ENCODE assay signal across 27 cellular contexts in the genomic region with DNA sequence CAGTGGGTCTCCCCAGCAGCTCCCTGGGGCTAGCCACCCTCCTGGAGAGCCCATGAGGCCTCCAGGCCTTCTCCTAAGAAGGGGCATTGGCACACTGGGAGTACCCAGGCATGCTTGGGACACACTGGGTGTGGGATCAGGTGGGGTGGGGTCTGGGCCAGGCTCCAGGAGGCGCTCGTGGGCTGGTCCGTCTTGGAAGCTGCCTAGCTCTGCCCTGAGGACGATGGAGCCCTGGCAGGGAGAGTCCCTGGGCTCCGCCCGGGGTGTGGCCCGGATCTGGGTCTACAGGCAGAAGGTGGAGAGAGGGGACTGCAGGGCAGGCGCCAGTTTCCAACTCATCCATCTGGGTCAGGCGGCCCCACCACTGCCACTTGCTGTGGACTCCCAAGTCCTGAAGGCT. TPM values are rescaled to one million over a fixed set of nuclear protein-coding genes. Genes with fewer than 3 reads are reported as not detected.
DNase-seq lines count a peak whose midpoint lies in the region; ATAC-seq and TF ChIP-seq lines count a peak whose summit lies in the region.
"Had no signal": no experiment of that assay in that cellular context is flagged by ENCODE, and none has a peak within 500 bp of the region (broad histone marks: within the 10 kb centered on the region; RNA-seq: fewer than 3 reads in every experiment).

No MANE protein-coding gene starts in this region.

- H3K18ac ChIP-seq in trophoblast cell (ENCODE audit: low read length), result no peak overlapping the region

- no peak overlapping the region for H2AK5ac ChIP-seq in trophoblast cell (ENCODE audit: low read length)

- no peak overlapping the region for H4K8ac ChIP-seq in trophoblast cell (ENCODE audit: low read depth, low read length)

- WGBS in endodermal cell (ENCODE audit: insufficient coverage in 1 of 2, insufficient read length in 1 of 2), 2 experiments, result 90 to 92% methylated on average over 5 to 9 of the region's 9 CpGs
- no CpG with 5 or more reads among the region's 9 CpGs for WGBS in trophoblast cell (ENCODE audit: extremely low coverage, insufficient coverage, insufficient read length)

- peaks cover 7% of the 10 kb centered on the region for H3K4me1 Mint-ChIP-seq in endodermal cell
- H3K4me1 Mint-ChIP-seq in activated T-cell treated with anti-CD3 and anti-CD28 coated beads, Interleukin-2, amount 50 U/mL, for 24 hours (ENCODE audit: low read depth), result peaks cover 10% of the 10 kb centered on the region

- peak; percentile 54 for ATAC-seq in esophagus mucosa
- ATAC-seq: effector memory CD8-positive, alpha-beta T cell; K562; naive thymus-derived CD4-positive, alpha-beta T cell; T-helper 17 cell had no signal

- no peak overlapping the region for H3K14ac ChIP-seq in trophoblast cell (ENCODE audit: low read length)

- peak; percentile 10 for TF ChIP-seq CTCF in AG09309 (IDR thresholded peaks at IDR 0.05; ENCODE audit: control insufficient read depth, insufficient read depth, low read depth, low read length, missing control alignments)
- TF ChIP-seq CTCF in HFF-Myc (IDR thresholded peaks at IDR 0.05; ENCODE audit: low read depth, low read length, missing control alignments), result no peak
- no peak for TF ChIP-seq CTCF in endodermal cell (conservative IDR thresholded peaks at IDR 0.05)

- H3K4me2 ChIP-seq in trophoblast cell (ENCODE audit: low read length), result no peak overlapping the region
- H3K4me2 ChIP-seq: BLaER1 treated with 17β-estradiol and CSF1 and Interleukin-3, amounts not matched to agents 10 nM and 100 nM had no signal

- H3K36me3 Mint-ChIP-seq in endodermal cell (ENCODE audit: low read depth), result no peaks in the 10 kb centered on the region
- no peaks in the 10 kb centered on the region for H3K36me3 Mint-ChIP-seq in activated T-cell treated with anti-CD3 and anti-CD28 coated beads, Interleukin-2, amount 50 U/mL, for 24 hours (ENCODE audit: low read depth)
- H3K36me3 Mint-ChIP-seq: activated naive CD8-positive, alpha-beta T cell; naive thymus-derived CD4-positive, alpha-beta T cell had no signal

- no peak overlapping the region for H2AFZ ChIP-seq in trophoblast cell (ENCODE audit: insufficient read depth, low read length, poor library complexity)
- H2AFZ ChIP-seq: parathyroid adenoma had no signal

- H3K9me3 ChIP-seq in endodermal cell (ENCODE audit: control insufficient read depth, low read length) (no peaks in the 10 kb centered on the region), trophoblast cell (ENCODE audit: insufficient read depth, low read depth, low read length) (no peaks in the 10 kb centered on the region)
- H3K9me3 ChIP-seq: BLaER1 treated with 17β-estradiol and CSF1 and Interleukin-3, amounts not matched to agents 10 nM and 100 nM; esophagus squamous epithelium; HAP-1; right lobe of liver had no signal

- peak overlapping the region in 14 of 21 experiments; percentile 34 to 87 (median 60) for H3K27ac ChIP-seq in skin epidermis
- no peak overlapping the region for H3K27ac ChIP-seq in endodermal cell (ENCODE audit: low read depth, low read length)
- no peak overlapping the region for H3K27ac ChIP-seq in trophoblast cell (ENCODE audit: low read depth, low read length)
- H3K27ac ChIP-seq: BLaER1 treated with 17β-estradiol and CSF1 and Interleukin-3, amounts not matched to agents 10 nM and 100 nM; parathyroid adenoma; right lobe of liver had no signal

- H3K4me1 ChIP-seq in endodermal cell (ENCODE audit: control insufficient read depth, insufficient read depth, low read length) (no peaks in the 10 kb centered on the region), trophoblast cell (ENCODE audit: control insufficient read depth in 1 of 2, insufficient read depth in 2 of 2, low read length in 2 of 2) (peaks cover 3 to 7% of the 10 kb centered on the region in 2 experiments)
- H3K4me1 ChIP-seq: HAP-1, parathyroid adenoma, right lobe of liver had no signal

- H3K27me3 ChIP-seq in endodermal cell (ENCODE audit: control insufficient read depth, insufficient read depth, low read length, poor library complexity, severe bottlenecking) (peaks cover 38% of the 10 kb centered on the region), trophoblast cell (ENCODE audit: insufficient read depth, low read length) (peaks cover 16% of the 10 kb centered on the region)

- H3K4me3 ChIP-seq in AG09309 (ENCODE audit: control insufficient read depth, low read depth, low read length) (peak overlapping the region; percentile 47), HFF-Myc (replicated peaks; ENCODE audit: low read depth, low read length) (peak overlapping the region; percentile 68), skin epidermis (peak overlapping the region in 2 of 7 experiments; percentile 43 to 57), endodermal cell (ENCODE audit: low read length) (no peak overlapping the region), trophoblast cell (ENCODE audit: low read depth, low read length) (no peak overlapping the region)
- H3K4me3 ChIP-seq: BLaER1 treated with 17β-estradiol and CSF1 and Interleukin-3, amounts not matched to agents 10 nM and 100 nM; HAP-1; K562; right lobe of liver had no signal

- H4K91ac ChIP-seq in trophoblast cell (ENCODE audit: low read depth, low read length), result no peak overlapping the region

- no peak overlapping the region for H3K27ac Mint-ChIP-seq in endodermal cell
- no peak overlapping the region for H3K27ac Mint-ChIP-seq in activated T-cell treated with anti-CD3 and anti-CD28 coated beads, Interleukin-2, amount 50 U/mL, for 24 hours
- H3K27ac Mint-ChIP-seq: activated naive CD8-positive, alpha-beta T cell; naive thymus-derived CD4-positive, alpha-beta T cell; T-helper 17 cell had no signal

- no peak overlapping the region for H3K4me3 Mint-ChIP-seq in endodermal cell
- H3K4me3 Mint-ChIP-seq in activated T-cell treated with anti-CD3 and anti-CD28 coated beads, Interleukin-2, amount 50 U/mL, for 24 hours, result no peak overlapping the region
- H3K4me3 Mint-ChIP-seq: activated naive CD8-positive, alpha-beta T cell; effector memory CD8-positive, alpha-beta T cell; T-helper 17 cell had no signal

- no peaks in the 10 kb centered on the region for H3K79me1 ChIP-seq in trophoblast cell (ENCODE audit: low read length)

- no peak overlapping the region for H4K12ac ChIP-seq in trophoblast cell (ENCODE audit: low read depth, low read length)

- H2BK5ac ChIP-seq in trophoblast cell (ENCODE audit: low read depth, low read length, poor library complexity), result no peak overlapping the region

- H3K9ac ChIP-seq in endodermal cell (ENCODE audit: extremely low read depth, low read length, poor library complexity, severe bottlenecking) (no peak overlapping the region), trophoblast cell (ENCODE audit: low read length) (no peak overlapping the region)
- H3K9ac ChIP-seq: BLaER1 treated with 17β-estradiol and CSF1 and Interleukin-3, amounts not matched to agents 10 nM and 100 nM; parathyroid adenoma had no signal

- no peaks in the 10 kb centered on the region for H3K79me2 ChIP-seq in trophoblast cell (ENCODE audit: control insufficient read depth, insufficient read depth, low read length, poor library complexity)
- H3K79me2 ChIP-seq: parathyroid adenoma had no signal

- H3K9me3 Mint-ChIP-seq in endodermal cell, result no peaks in the 10 kb centered on the region
- H3K9me3 Mint-ChIP-seq in activated T-cell treated with anti-CD3 and anti-CD28 coated beads, Interleukin-2, amount 50 U/mL, for 24 hours, result no peaks in the 10 kb centered on the region
- H3K9me3 Mint-ChIP-seq: effector memory CD8-positive, alpha-beta T cell; naive thymus-derived CD4-positive, alpha-beta T cell had no signal

- no peak overlapping the region for H3K4ac ChIP-seq in trophoblast cell (ENCODE audit: low read depth, low read length)

- DNase-seq in AG09309 (ENCODE audit: low read depth), result no peak
- DNase-seq in HFF-Myc (ENCODE audit: extremely low read depth, low read depth), result no peak
- DNase-seq in endodermal cell, result no peak
- DNase-seq in NCI-H1092 (lab: John Stamatoyannopoulos, UW), result no peak
- DNase-seq in activated T-cell treated with anti-CD3 and anti-CD28 coated beads, Interleukin-2, amount 50 U/mL, for 24 hours, result no peak
- no peak for DNase-seq in trophoblast cell
- DNase-seq: activated CD4-positive, alpha-beta T cell treated with anti-CD3 and anti-CD28 coated beads for 4 hours; Calu3; effector memory CD8-positive, alpha-beta T cell; esophagus squamous epithelium; mesendoderm; naive thymus-derived CD4-positive, alpha-beta T cell; NCI-H1436 treated with DMSO at 0.1 percent for 48 hours; NCI-H510A treated with DMSO at 0.1 percent for 48 hours; right lobe of liver; stimulated activated CD4-positive, alpha-beta T cell treated with anti-CD3 and anti-CD28 coated beads, Interleukin-15, amount 100 ng/mL, for 24 hours; T-helper 17 cell had no signal

- peaks cover 34% of the 10 kb centered on the region for H3K27me3 Mint-ChIP-seq in endodermal cell (ENCODE audit: insufficient read depth)
- H3K27me3 Mint-ChIP-seq in activated T-cell treated with anti-CD3 and anti-CD28 coated beads, Interleukin-2, amount 50 U/mL, for 24 hours, result peaks cover 33% of the 10 kb centered on the region

- no peak overlapping the region for H3K23ac ChIP-seq in trophoblast cell (ENCODE audit: low read length)

- no peak overlapping the region for H2BK120ac ChIP-seq in trophoblast cell (ENCODE audit: insufficient read depth, low read length, poor library complexity)

- H2BK12ac ChIP-seq in trophoblast cell (ENCODE audit: low read length), result no peak overlapping the region

- H3K36me3 ChIP-seq in endodermal cell (ENCODE audit: control insufficient read depth, insufficient read depth, low read length) (no peaks in the 10 kb centered on the region), trophoblast cell (ENCODE audit: control insufficient read depth in 1 of 2, insufficient read depth in 2 of 2, low read length in 2 of 2) (no peaks in the 10 kb centered on the region)
- H3K36me3 ChIP-seq: BLaER1 treated with 17β-estradiol and CSF1 and Interleukin-3, amounts not matched to agents 10 nM and 100 nM; esophagus squamous epithelium; HAP-1; right lobe of liver had no signal

RNA-seq across cellular contexts. Expression of gene PRRX2, which starts 2.4 kb away (rescaled TPM):
- total RNA-seq in esophagus mucosa (1.5 TPM), endodermal cell (1 to 10 TPM; 1.0 to 3.8 TPM)
- 5.4 TPM for polyA plus RNA-seq in endodermal cell (2013, experiment 1 of 2)
- polyA plus RNA-seq in endodermal cell (2013, experiment 2 of 2), result 6.0 TPM
- polyA plus RNA-seq in trophoblast cell (2013), result 1.3 and 1.4 TPM in 2 replicates
- total RNA-seq: Calu3, K562, right lobe of liver, RPMI7951, T-helper 17 cell had no signal
- polyA plus RNA-seq: naive thymus-derived CD4-positive, alpha-beta T cell had no signal

RNA-seq across cellular contexts. Expression of gene ASB6, which starts 25.9 kb away (rescaled TPM):
- 11.4 TPM for total RNA-seq in esophagus mucosa
- 10 to 100 TPM; 19.8 to 20.2 TPM for total RNA-seq in endodermal cell
- 17.7 TPM for polyA plus RNA-seq in endodermal cell (2013, experiment 1 of 2)
- polyA plus RNA-seq in endodermal cell (2013, experiment 2 of 2), result 14.9 TPM
- 16.6 and 17.9 TPM in 2 replicates for polyA plus RNA-seq in trophoblast cell (2013)

RNA-seq across cellular contexts. Expression of gene NTMT1, which starts 41.9 kb away (rescaled TPM):
- total RNA-seq in esophagus mucosa (18.8 TPM), endodermal cell (10 to 100 TPM; 39.6 to 49.1 TPM)
- polyA plus RNA-seq in endodermal cell (2013, experiment 1 of 2), result 40.4 TPM
- 40.9 TPM for polyA plus RNA-seq in endodermal cell (2013, experiment 2 of 2)
- 31.8 and 32.6 TPM in 2 replicates for polyA plus RNA-seq in trophoblast cell (2013)

RNA-seq across cellular contexts. Expression of gene C9orf50, which starts 46.9 kb away (rescaled TPM):
- total RNA-seq in esophagus mucosa (not detected), endodermal cell (not detected)
- polyA plus RNA-seq in endodermal cell (2013, experiment 1 of 2), result not detected
- polyA plus RNA-seq in endodermal cell (2013, experiment 2 of 2), result not detected
- 0.07 TPM in 1 of 2 replicates, not detected in the other for polyA plus RNA-seq in trophoblast cell (2013)
- total RNA-seq: Calu3; Daoy; esophagus squamous epithelium; K562; naive thymus-derived CD4-positive, alpha-beta T cell; right lobe of liver; RPMI7951; SK-MEL-5; T-helper 17 cell had no signal
- polyA plus RNA-seq: K562; naive thymus-derived CD4-positive, alpha-beta T cell had no signal

Comparison
In these comparisons a context has a peak if more than half of its experiments do, and no peak if none do; other contexts are left out.
1. H3K4me3 ChIP-seq: peak in AG09309 (single experiment) and HFF-Myc (single experiment); none in endodermal cell (single experiment) and trophoblast cell (single experiment).
2. H3K27ac ChIP-seq: peak in skin epidermis (14 of 21); none in endodermal cell (single experiment) and trophoblast cell (single experiment).